Comparison of ENCODE assay signal across 1 cellular context in the genomic region with DNA sequence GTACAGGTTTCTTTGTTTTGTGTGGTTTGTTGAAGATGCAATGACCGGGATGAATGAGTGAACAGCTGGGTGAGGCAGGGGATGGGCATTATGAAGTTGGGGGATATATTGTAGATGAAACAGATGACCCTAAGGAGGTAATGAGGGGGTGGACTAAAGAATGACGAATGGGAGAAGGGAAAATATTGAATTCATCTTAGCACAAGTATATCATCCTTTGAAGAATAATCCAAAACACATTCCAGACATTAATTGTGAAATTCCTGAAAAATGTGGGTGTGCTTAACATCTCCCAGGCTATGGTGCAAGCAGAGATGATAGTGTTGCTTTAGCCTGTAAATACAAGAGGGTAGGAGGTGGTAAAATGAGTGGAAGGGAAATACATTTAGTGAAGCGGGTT.
TF ChIP-seq lines count a peak whose summit lies in the region.

No MANE protein-coding gene starts in this region.

TF ChIP-seq in HepG2, 621 proteins besides CTCF, POLR2A, EP300 and RAD21:
- TF ChIP-seq ZSCAN29 (CRISPR knock-in tag; conservative IDR thresholded peaks at IDR 0.05), result no peak
- no peak for TF ChIP-seq ZNF24 (IDR thresholded peaks at IDR 0.05)
- TF ChIP-seq ZNF773 (CRISPR knock-in tag; IDR thresholded peaks at IDR 0.05; ENCODE audit: borderline replicate concordance), result no peak
- no peak for TF ChIP-seq TBX2 (CRISPR knock-in tag; IDR thresholded peaks at IDR 0.05; ENCODE audit: borderline replicate concordance)
- peak; percentile 4 for TF ChIP-seq RBM22 (optimal IDR thresholded peaks at IDR 0.05; ENCODE audit: low read length)
- no peak for TF ChIP-seq FOXO1 (CRISPR knock-in tag; IDR thresholded peaks at IDR 0.05)
- TF ChIP-seq, protein P1, sequence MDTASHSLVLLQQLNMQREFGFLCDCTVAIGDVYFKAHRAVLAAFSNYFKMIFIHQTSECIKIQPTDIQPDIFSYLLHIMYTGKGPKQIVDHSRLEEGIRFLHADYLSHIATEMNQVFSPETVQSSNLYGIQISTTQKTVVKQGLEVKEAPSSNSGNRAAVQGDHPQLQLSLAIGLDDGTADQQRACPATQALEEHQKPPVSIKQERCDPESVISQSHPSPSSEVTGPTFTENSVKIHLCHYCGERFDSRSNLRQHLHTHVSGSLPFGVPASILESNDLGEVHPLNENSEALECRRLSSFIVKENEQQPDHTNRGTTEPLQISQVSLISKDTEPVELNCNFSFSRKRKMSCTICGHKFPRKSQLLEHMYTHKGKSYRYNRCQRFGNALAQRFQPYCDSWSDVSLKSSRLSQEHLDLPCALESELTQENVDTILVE (CRISPR knock-in tag; IDR thresholded peaks at IDR 0.05), result no peak
- no peak for TF ChIP-seq FOXA1 (IDR thresholded peaks at IDR 0.05)
- TF ChIP-seq FOXA1 (CRISPR knock-in tag; IDR thresholded peaks at IDR 0.05), result peak; percentile 19; the same call in 1 of the 2 replicates
- no peak for TF ChIP-seq SATB2 (CRISPR knock-in tag; IDR thresholded peaks at IDR 0.05)
- TF ChIP-seq HMGXB3 (CRISPR knock-in tag; IDR thresholded peaks at IDR 0.05; ENCODE audit: borderline replicate concordance), result no peak
- TF ChIP-seq ARID2 (CRISPR knock-in tag; IDR thresholded peaks at IDR 0.05; ENCODE audit: borderline replicate concordance), result no peak
- no peak for TF ChIP-seq AKAP8 (CRISPR knock-in tag; IDR thresholded peaks at IDR 0.05)
- no peak for TF ChIP-seq ZBTB42 (CRISPR knock-in tag; IDR thresholded peaks at IDR 0.05)
- no peak for TF ChIP-seq TBP (CRISPR knock-in tag; IDR thresholded peaks at IDR 0.05)
- TF ChIP-seq NFE2 (CRISPR knock-in tag; IDR thresholded peaks at IDR 0.05), result no peak
- no peak for TF ChIP-seq MZF1 (CRISPR knock-in tag; IDR thresholded peaks at IDR 0.05; ENCODE audit: borderline replicate concordance)
- no peak for TF ChIP-seq ATF4 (CRISPR knock-in tag; IDR thresholded peaks at IDR 0.05)
